Comparison of ENCODE assay signal across 16 cellular contexts in genomic region chr11:125372088-125372487, GRCh38.
A peak's percentile ranks its signal among the peaks of the same experiment; 100 is the strongest.
DNase-seq lines count a peak whose midpoint lies in the region; ATAC-seq and TF ChIP-seq lines count a peak whose summit lies in the region.
"Had no signal": no experiment of that assay in that cellular context is flagged by ENCODE, and none has a peak within 500 bp of the region (broad histone marks: within the 10 kb centered on the region; RNA-seq: fewer than 3 reads in every experiment).

No MANE protein-coding gene starts in this region.

- H3K27ac ChIP-seq in HUES64 (ENCODE audit: low read depth, low read length) (0 out of 2 replicates have a peak overlapping the region, but pooled peaks have one; percentile 38), dorsolateral prefrontal cortex (peak overlapping the region in 38 of 59 donors; percentile 1 to 88 (median 69)), mesendoderm (ENCODE audit: low read depth, low read length) (peak overlapping the region; percentile 42), upper lobe of left lung (peak overlapping the region in 3 of 4 donors; percentile 18 to 42 (median 39)), osteoblast (ENCODE audit: low read depth, low read length) (no peak overlapping the region)
- H3K27ac ChIP-seq: SK-N-MC had no signal

- H3K18ac ChIP-seq in mesendoderm (ENCODE audit: low read length): no peak overlapping the region

- H2AFZ ChIP-seq in osteoblast (ENCODE audit: low read length): no peak overlapping the region

- H3K79me2 ChIP-seq in mesendoderm (ENCODE audit: control insufficient read depth, insufficient read depth, low read length) (no peaks in the 10 kb centered on the region), osteoblast (ENCODE audit: insufficient read depth, low read length) (no peaks in the 10 kb centered on the region)

- DNase-seq in dorsolateral prefrontal cortex (no peak), mesendoderm (no peak), upper lobe of left lung (no peak), osteoblast (ENCODE audit: insufficient read length, low spot score, missing footprints) (no peak)
- no peak for DNase-seq in stimulated activated naive CD4-positive, alpha-beta T cell (lab: John Stamatoyannopoulos, UW)
- DNase-seq: BE2C; CD4-positive, alpha-beta memory T cell; GDM1; GOT3; NCI-H146; NCI-H774 had no signal

- WGBS in HUES64: 67% methylated on average over 14 of the region's 14 CpGs
- WGBS in mesendoderm (ENCODE audit: extremely low coverage, insufficient coverage, low lambda C conversion rate): no CpG with 5 or more reads among the region's 14 CpGs
- WGBS in upper lobe of left lung, 2 donors: 84 to 86% methylated on average over 14 of the region's 14 CpGs

- peak overlapping the region; percentile 39 for H3K4me2 ChIP-seq in mesendoderm (ENCODE audit: low read length)
- no peak overlapping the region for H3K4me2 ChIP-seq in osteoblast (ENCODE audit: insufficient read depth, low read length)

- H4K8ac ChIP-seq in mesendoderm (ENCODE audit: low read depth, low read length): no peak overlapping the region

- H2BK120ac ChIP-seq in mesendoderm (ENCODE audit: low read depth, low read length): no peak overlapping the region

- peak overlapping the region; percentile 38 for H3K4me3 ChIP-seq in HUES64 (ENCODE audit: low read length)
- H3K4me3 ChIP-seq in dorsolateral prefrontal cortex: no peak overlapping the region
- no peak overlapping the region for H3K4me3 ChIP-seq in mesendoderm (ENCODE audit: low read length)
- no peak overlapping the region for H3K4me3 ChIP-seq in upper lobe of left lung
- no peak overlapping the region for H3K4me3 ChIP-seq in osteoblast (ENCODE audit: insufficient read depth, low read length)
- H3K4me3 ChIP-seq: SK-N-MC had no signal

- no peaks in the 10 kb centered on the region for H3K79me1 ChIP-seq in mesendoderm (ENCODE audit: low read length)

- peak overlapping the region; percentile 3 for H2BK5ac ChIP-seq in mesendoderm (ENCODE audit: low read length)

- no peak overlapping the region for H4K5ac ChIP-seq in mesendoderm (ENCODE audit: low read length)

- H3K4me1 ChIP-seq in HUES64 (ENCODE audit: insufficient read depth, low read length) (peaks cover 41% of the 10 kb centered on the region), mesendoderm (ENCODE audit: control insufficient read depth, low read depth, low read length) (peaks cover 25% of the 10 kb centered on the region), upper lobe of left lung (peaks cover 5 to 20% (median 16%) of the 10 kb centered on the region in 4 donors), osteoblast (ENCODE audit: insufficient read depth, low read length) (peaks cover 25% of the 10 kb centered on the region)

- intact Hi-C loops in dorsolateral prefrontal cortex (cut with DNase I): no loop called here

- peak overlapping the region; percentile 28 for H2AK5ac ChIP-seq in mesendoderm (ENCODE audit: low read length)

- no peaks in the 10 kb centered on the region for H3K36me3 ChIP-seq in HUES64 (ENCODE audit: insufficient read depth, low read length)
- H3K36me3 ChIP-seq in mesendoderm (ENCODE audit: control insufficient read depth, insufficient read depth, low read length): no peaks in the 10 kb centered on the region
- peaks cover 0 to 3% (median 0%) of the 10 kb centered on the region in 4 donors for H3K36me3 ChIP-seq in upper lobe of left lung
- no peaks in the 10 kb centered on the region for H3K36me3 ChIP-seq in osteoblast (ENCODE audit: insufficient read depth, low read length)
- H3K36me3 ChIP-seq: BE2C had no signal

- peak overlapping the region; percentile 34 for H3K56ac ChIP-seq in mesendoderm (ENCODE audit: low read length)

- H2BK15ac ChIP-seq in mesendoderm (replicated peaks; ENCODE audit: low read depth): no peak overlapping the region

- TF ChIP-seq CTCF in dorsolateral prefrontal cortex (IDR thresholded peaks at IDR 0.05 in 54 of 56, conservative IDR thresholded peaks at IDR 0.05 in 2 of 56; ENCODE audit: low read depth in 1 of 56, partially characterized antibody in 56 of 56): no peak
- no peak for TF ChIP-seq CTCF in upper lobe of left lung (IDR thresholded peaks at IDR 0.05)
- no peak for TF ChIP-seq CTCF in osteoblast (IDR thresholded peaks at IDR 0.05; ENCODE audit: extremely low read depth, low read depth, low read length)

- no peaks in the 10 kb centered on the region for H3K9me3 ChIP-seq in HUES64 (ENCODE audit: insufficient read depth, low read depth, low read length)
- no peaks in the 10 kb centered on the region for H3K9me3 ChIP-seq in upper lobe of left lung
- no peaks in the 10 kb centered on the region for H3K9me3 ChIP-seq in osteoblast (ENCODE audit: low read depth, low read length)
- H3K9me3 ChIP-seq: BE2C had no signal

- no peak overlapping the region for H3K4ac ChIP-seq in mesendoderm (ENCODE audit: low read depth, low read length)

- no peak for TF ChIP-seq EP300 in upper lobe of left lung (IDR thresholded peaks at IDR 0.05)

- no peak for TF ChIP-seq POLR2A in upper lobe of left lung (IDR thresholded peaks at IDR 0.05)

- no peaks in the 10 kb centered on the region for H4K20me1 ChIP-seq in osteoblast (ENCODE audit: insufficient read depth, low read length)

- no peak for ATAC-seq in upper lobe of left lung (ENCODE audit: low FRiP score in 2 of 2)
- ATAC-seq in HG02798 (IDR thresholded peaks at IDR 0.05; ENCODE audit: poor library complexity, unreplicated experiment): no peak
- ATAC-seq: Panc1, Right ventricle myocardium inferior had no signal

- no peak overlapping the region for H3K23ac ChIP-seq in mesendoderm (ENCODE audit: low read length)

- H3K9ac ChIP-seq in HUES64 (ENCODE audit: low read depth, low read length) (no peak overlapping the region), mesendoderm (ENCODE audit: low read length) (peak overlapping the region; percentile 9)

- no peaks in the 10 kb centered on the region for H3K27me3 ChIP-seq in HUES64 (ENCODE audit: insufficient read depth, low read length)
- no peaks in the 10 kb centered on the region for H3K27me3 ChIP-seq in dorsolateral prefrontal cortex
- H3K27me3 ChIP-seq in mesendoderm (ENCODE audit: insufficient read depth, low read length, poor library complexity): no peaks in the 10 kb centered on the region
- no peaks in the 10 kb centered on the region for H3K27me3 ChIP-seq in upper lobe of left lung
- peaks cover 13% of the 10 kb centered on the region for H3K27me3 ChIP-seq in osteoblast (ENCODE audit: insufficient read depth, low read length)
